Comparison of ENCODE assay signal across 8 cellular contexts in genomic region chr6:161748535-161749386, GRCh38.
DNase-seq lines count a peak whose midpoint lies in the region; ATAC-seq, FAIRE-seq and TF ChIP-seq lines count a peak whose summit lies in the region.

No MANE protein-coding gene starts in this region.

- H3K27ac ChIP-seq in GM12878 (ENCODE audit: control insufficient read depth, insufficient read depth): no peak overlapping the region

- CTCF ChIA-PET in GM12878 (lab: Yijun Ruan, JAX): interaction anchor here (0.8 to 0.9 kb wide), 2 partner anchors 16 to 174 kb away, joined by 3 to 4 read pairs; no protein-coding TSS in a partner anchor

- SMC1A ChIA-PET in GM12878 (lab: Charles Lee; ENCODE audit: uncharacterized antibody, unreplicated experiment): no interaction called here

- H3K9ac ChIP-seq in GM12878 (ENCODE audit: control insufficient read depth, insufficient read depth, low read length): no peak overlapping the region

- H3K4me3 ChIP-seq in LNCaP clone FGC (ENCODE audit: low read depth, low read length) (peak overlapping the region; percentile 23; the same call in 1 of the 2 replicates), GM12878 (no peak overlapping the region)

- intact Hi-C loops in GM12878 (cut with micrococcal nuclease; ENCODE audit: unreplicated experiment): loop anchor here (10.0 kb wide), 1 partner anchor 176 kb away; no protein-coding TSS in a partner anchor

- no peak for TF ChIP-seq POLR2A in GM12878 (IDR thresholded peaks at IDR 0.05; ENCODE audit: low read depth, low read length)

- TF ChIP-seq RAD21 in GM12878 (IDR thresholded peaks at IDR 0.05; ENCODE audit: insufficient read depth, low read depth, low read length): peak; percentile 25; the same call in 1 of the 2 replicates

- no TSS peak for BruUV-seq in GM12878 (replicated peaks; lab: Mats Ljungman, UMichigan)

- H2AFZ ChIP-seq in GM12878 (ENCODE audit: control insufficient read depth, low read depth, low read length): no peak overlapping the region

- H3K9me3 ChIP-seq in GM12878 (replicated peaks; ENCODE audit: control insufficient read depth, insufficient read depth, low read length): no peaks in the 10 kb centered on the region

- H3K27me3 ChIP-seq in GM12878 (replicated peaks in 1 of 2; ENCODE audit: control insufficient read depth in 2 of 2, insufficient read depth in 2 of 2, low read length in 1 of 2): no peaks in the 10 kb centered on the region

- POLR2A ChIA-PET in GM12878 (lab: Charles Lee): no interaction called here

- TF ChIP-seq EP300 in GM12878 (IDR thresholded peaks at IDR 0.05; ENCODE audit: borderline replicate concordance in 1 of 2, control insufficient read depth in 1 of 2, low read depth in 2 of 2, low read length in 2 of 2): no peak

- H3K36me3 ChIP-seq in GM12878 (ENCODE audit: control insufficient read depth in 2 of 2, insufficient read depth in 2 of 2, low read length in 1 of 2): no peaks in the 10 kb centered on the region

- no peaks in the 10 kb centered on the region for H3K79me2 ChIP-seq in GM12878 (ENCODE audit: control insufficient read depth, insufficient read depth, low read length)

- in situ Hi-C loops in GM12878 (cut with MboI): no loop called here

- no peak overlapping the region for H3K4me2 ChIP-seq in GM12878 (ENCODE audit: control insufficient read depth, insufficient read depth)

- H3K4me1 ChIP-seq in GM12878 (ENCODE audit: control insufficient read depth, insufficient read depth, low read length): no peaks in the 10 kb centered on the region

- RAD21 ChIA-PET in GM12878 (lab: Charles Lee; ENCODE audit: unreplicated experiment): no interaction called here

- DNase-seq in NCI-H1436 (lab: John Stamatoyannopoulos, UW) (peak; percentile 19), NCI-H1436 treated with DMSO at 0.1 percent for 48 hours (lab: John Stamatoyannopoulos, UW) (no peak), LNCaP clone FGC (ENCODE audit: low read depth) (peak; percentile 11), GM12878 (ENCODE audit: low read depth, low spot score) (no peak), medulla oblongata (ENCODE audit: extremely low spot score) (peak; percentile 84), GM19238 (ENCODE audit: insufficient read length, low spot score) (no peak), NCI-H2081 (lab: John Stamatoyannopoulos, UW) (no peak)

- 39% methylated on average over 18 of the region's 18 CpGs for WGBS in GM12878 (ENCODE audit: insufficient coverage, insufficient replicate concordance, low lambda C conversion rate, missing lambda C conversion rate)

- TF ChIP-seq CTCF in LNCaP clone FGC (IDR thresholded peaks at IDR 0.05; ENCODE audit: control insufficient read depth, extremely low read depth, insufficient read depth): peak; percentile 70
- peak; percentile 31 to 39 (median 35); a peak in 5 of 6 replicates for TF ChIP-seq CTCF in GM12878 (IDR thresholded peaks at IDR 0.05 in 2 of 3, conservative IDR thresholded peaks at IDR 0.05 in 1 of 3; ENCODE audit: control insufficient read depth in 2 of 3, extremely low read depth in 1 of 3, insufficient read depth in 1 of 3, low read depth in 3 of 3, low read length in 3 of 3)

- ATAC-seq in GM12878 (peak; percentile 67), GM21825 (IDR thresholded peaks at IDR 0.05; ENCODE audit: unreplicated experiment) (no peak)

- FAIRE-seq in GM12878 (lab: Jason Lieb, UNC): no peak

- no peaks in the 10 kb centered on the region for H4K20me1 ChIP-seq in GM12878 (ENCODE audit: control insufficient read depth, insufficient read depth)

TF ChIP-seq in GM12878, 131 proteins besides CTCF, POLR2A, EP300 and RAD21:
- no peak for TF ChIP-seq HDAC2 (IDR thresholded peaks at IDR 0.05)
- peak; percentile 18; the same call in 1 of the 2 replicates for TF ChIP-seq SMC3 (IDR thresholded peaks at IDR 0.05; ENCODE audit: borderline replicate concordance, low read length)

Comparison
In these comparisons a context has a peak if more than half of its experiments do, and no peak if none do; other contexts are left out.
1. DNase-seq: peak in NCI-H1436 (single experiment), LNCaP clone FGC (single experiment) and medulla oblongata (single experiment); none in NCI-H1436 treated with DMSO at 0.1 percent for 48 hours (single experiment), GM12878 (single experiment), GM19238 (single experiment) and NCI-H2081 (0 of 2).